Comparison of ENCODE assay signal across 37 cellular contexts in the genomic region with DNA sequence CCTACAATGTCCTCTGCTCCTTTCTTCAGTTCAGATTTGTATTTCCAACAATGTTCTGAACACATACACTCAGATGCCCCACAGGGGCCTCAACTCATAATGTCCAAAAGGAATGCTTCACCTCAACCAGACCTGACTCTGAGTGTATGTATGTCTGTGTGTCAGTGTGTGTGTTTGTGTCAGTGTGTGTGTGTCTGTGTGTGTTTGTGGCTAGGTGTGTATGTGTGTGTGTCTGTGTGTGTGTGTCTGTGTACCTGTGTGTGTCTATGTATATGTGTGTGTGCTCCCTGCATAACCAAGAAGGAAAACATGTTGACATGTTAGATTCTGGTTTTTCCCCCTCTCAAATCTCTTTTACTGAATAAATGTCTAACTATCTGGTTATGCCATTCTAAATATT.
"Had no signal": no experiment of that assay in that cellular context is flagged by ENCODE, and none has a peak within 500 bp of the region (broad histone marks: within the 10 kb centered on the region; RNA-seq: fewer than 3 reads in every experiment).

No MANE protein-coding gene starts in this region.

- H3K4me3 ChIP-seq: ascending aorta, cardiac muscle cell had no signal

- H3K9me3 Mint-ChIP-seq: activated B cell treated with CpG ODN at 0.5 μM for 24 hours; activated CD4-positive, alpha-beta memory T cell treated with anti-CD3 and anti-CD28 coated beads, Interleukin-2, amount 10 ng/mL, durations not matched to agents 7 days and 5 days; activated CD4-positive, alpha-beta T cell treated with anti-CD3 and anti-CD28 coated beads, Interleukin-2, amount 10 ng/mL, durations not matched to agents 24 days and 14 days; activated naive CD4-positive, alpha-beta T cell treated with anti-CD3 and anti-CD28 coated beads, Interleukin-2, amount 10 ng/mL, durations not matched to agents 7 days and 5 days; activated naive CD4-positive, alpha-beta T cell treated with anti-CD3 and anti-CD28 coated beads, Interleukin-2, amount 50 U/mL, for 24 hours; activated naive CD8-positive, alpha-beta T cell treated with anti-CD3 and anti-CD28 coated beads, Interleukin-2, amount 10 ng/mL, durations not matched to agents 7 days and 5 days; activated naive CD8-positive, alpha-beta T cell treated with anti-CD3 and anti-CD28 coated beads, Interleukin-2, amount 50 U/mL, for 24 hours; activated T-cell treated with anti-CD3 and anti-CD28 coated beads, Interleukin-2, amount 50 U/mL, for 24 hours; activated T-helper 2 cell treated with anti-CD3 and anti-CD28 coated beads, Interferon-gamma antibody, Interleukin-2, Interleukin-4, amounts not matched to agents 10 μg/mL and 5 μg/mL and 100 μg/mL, durations not matched to agents 14 hours and 24 hours and 36 hours; central memory CD8-positive, alpha-beta T cell; T-helper 1 cell treated with Interleukin-12 subunit alpha and Interleukin-12 subunit beta and Interleukin-4 antibody, amounts not matched to agents 30 μg/mL and 1 μg/mL, for 36 hours; T-helper 2 cell treated with Interferon-gamma antibody and Interleukin-4, amounts not matched to agents 5 μg/mL and 100 μg/mL, for 36 hours had no signal

- FAIRE-seq: bronchial epithelial cell, TTC549 had no signal

- H3K4me1 ChIP-seq: ascending aorta had no signal

- H3K27me3 ChIP-seq: ascending aorta, cardiac muscle cell had no signal

- H3K27me3 Mint-ChIP-seq: activated naive CD4-positive, alpha-beta T cell treated with anti-CD3 and anti-CD28 coated beads, Interleukin-2, amount 50 U/mL, for 24 hours; activated naive CD8-positive, alpha-beta T cell; brain had no signal

- H3K27ac Mint-ChIP-seq: activated B cell treated with CpG ODN at 0.5 μM for 24 hours; activated CD4-positive, alpha-beta memory T cell treated with anti-CD3 and anti-CD28 coated beads, Interleukin-2, amount 10 ng/mL, durations not matched to agents 7 days and 5 days; activated CD4-positive, alpha-beta T cell treated with anti-CD3 and anti-CD28 coated beads, Interleukin-2, amount 10 ng/mL, durations not matched to agents 24 days and 14 days; activated CD8-positive, alpha-beta memory T cell treated with anti-CD3 and anti-CD28 coated beads, Interleukin-2, amount 10 ng/mL, durations not matched to agents 7 days and 5 days; activated CD8-positive, alpha-beta T cell treated with anti-CD3 and anti-CD28 coated beads, Interleukin-2, amount 10 ng/mL, durations not matched to agents 7 days and 5 days; activated naive CD4-positive, alpha-beta T cell treated with anti-CD3 and anti-CD28 coated beads, Interleukin-2, amount 10 ng/mL, durations not matched to agents 7 days and 5 days; activated naive CD4-positive, alpha-beta T cell treated with anti-CD3 and anti-CD28 coated beads, Interleukin-2, amount 50 U/mL, for 24 hours; activated naive CD8-positive, alpha-beta T cell; activated naive CD8-positive, alpha-beta T cell treated with anti-CD3 and anti-CD28 coated beads, Interleukin-2, amount 10 ng/mL, durations not matched to agents 7 days and 5 days; activated naive CD8-positive, alpha-beta T cell treated with anti-CD3 and anti-CD28 coated beads, Interleukin-2, amount 50 U/mL, for 24 hours; activated T-cell treated with anti-CD3 and anti-CD28 coated beads, Interleukin-2, amount 50 U/mL, for 24 hours; activated T-helper 2 cell treated with anti-CD3 and anti-CD28 coated beads, Interferon-gamma antibody, Interleukin-2, Interleukin-4, amounts not matched to agents 10 μg/mL and 5 μg/mL and 100 μg/mL, durations not matched to agents 14 hours and 24 hours and 36 hours; brain; T-helper 1 cell treated with Interleukin-12 subunit alpha and Interleukin-12 subunit beta and Interleukin-4 antibody, amounts not matched to agents 30 μg/mL and 1 μg/mL, for 36 hours; T-helper 2 cell treated with Interferon-gamma antibody and Interleukin-4, amounts not matched to agents 5 μg/mL and 100 μg/mL, for 36 hours had no signal

- H3K36me3 Mint-ChIP-seq: activated CD8-positive, alpha-beta memory T cell treated with anti-CD3 and anti-CD28 coated beads, Interleukin-2, amount 10 ng/mL, durations not matched to agents 7 days and 5 days; activated naive CD4-positive, alpha-beta T cell treated with anti-CD3 and anti-CD28 coated beads, Interleukin-2, amount 10 ng/mL, durations not matched to agents 7 days and 5 days; activated naive CD4-positive, alpha-beta T cell treated with anti-CD3 and anti-CD28 coated beads, Interleukin-2, amount 50 U/mL, for 24 hours; activated naive CD8-positive, alpha-beta T cell treated with anti-CD3 and anti-CD28 coated beads, Interleukin-2, amount 10 ng/mL, durations not matched to agents 7 days and 5 days; brain had no signal

- H3K9me3 ChIP-seq: ascending aorta had no signal

- H3K4me3 Mint-ChIP-seq: activated B cell treated with CpG ODN at 0.5 μM for 24 hours; activated CD4-positive, alpha-beta memory T cell treated with anti-CD3 and anti-CD28 coated beads, Interleukin-2, amount 10 ng/mL, durations not matched to agents 7 days and 5 days; activated CD4-positive, alpha-beta T cell treated with anti-CD3 and anti-CD28 coated beads, Interleukin-2, amount 10 ng/mL, durations not matched to agents 24 days and 14 days; activated CD8-positive, alpha-beta memory T cell treated with anti-CD3 and anti-CD28 coated beads, Interleukin-2, amount 10 ng/mL, durations not matched to agents 7 days and 5 days; activated CD8-positive, alpha-beta T cell treated with anti-CD3 and anti-CD28 coated beads, Interleukin-2, amount 10 ng/mL, durations not matched to agents 7 days and 5 days; activated naive CD4-positive, alpha-beta T cell treated with anti-CD3 and anti-CD28 coated beads, Interleukin-2, amount 10 ng/mL, durations not matched to agents 7 days and 5 days; activated naive CD4-positive, alpha-beta T cell treated with anti-CD3 and anti-CD28 coated beads, Interleukin-2, amount 50 U/mL, for 24 hours; activated naive CD8-positive, alpha-beta T cell; activated naive CD8-positive, alpha-beta T cell treated with anti-CD3 and anti-CD28 coated beads, Interleukin-2, amount 10 ng/mL, durations not matched to agents 7 days and 5 days; activated naive CD8-positive, alpha-beta T cell treated with anti-CD3 and anti-CD28 coated beads, Interleukin-2, amount 50 U/mL, for 24 hours; activated T-cell treated with anti-CD3 and anti-CD28 coated beads, Interleukin-2, amount 50 U/mL, for 24 hours; brain; central memory CD8-positive, alpha-beta T cell; T-helper 1 cell treated with Interleukin-12 subunit alpha and Interleukin-12 subunit beta and Interleukin-4 antibody, amounts not matched to agents 30 μg/mL and 1 μg/mL, for 36 hours; T-helper 2 cell treated with Interferon-gamma antibody and Interleukin-4, amounts not matched to agents 5 μg/mL and 100 μg/mL, for 36 hours had no signal

- H3K36me3 ChIP-seq: ascending aorta, cardiac muscle cell had no signal

- H3K4me1 Mint-ChIP-seq: activated B cell treated with CpG ODN at 0.5 μM for 24 hours; activated CD4-positive, alpha-beta memory T cell treated with anti-CD3 and anti-CD28 coated beads, Interleukin-2, amount 10 ng/mL, durations not matched to agents 7 days and 5 days; activated CD4-positive, alpha-beta T cell treated with anti-CD3 and anti-CD28 coated beads, Interleukin-2, amount 10 ng/mL, durations not matched to agents 24 days and 14 days; activated CD8-positive, alpha-beta memory T cell treated with anti-CD3 and anti-CD28 coated beads, Interleukin-2, amount 10 ng/mL, durations not matched to agents 7 days and 5 days; activated naive CD4-positive, alpha-beta T cell treated with anti-CD3 and anti-CD28 coated beads, Interleukin-2, amount 10 ng/mL, durations not matched to agents 7 days and 5 days; activated naive CD4-positive, alpha-beta T cell treated with anti-CD3 and anti-CD28 coated beads, Interleukin-2, amount 50 U/mL, for 24 hours; activated naive CD8-positive, alpha-beta T cell treated with anti-CD3 and anti-CD28 coated beads, Interleukin-2, amount 10 ng/mL, durations not matched to agents 7 days and 5 days; central memory CD8-positive, alpha-beta T cell had no signal

- H3K27ac ChIP-seq: ascending aorta, cardiac muscle cell, VCaP had no signal

- DNase-seq: activated B cell treated with CpG ODN at 0.5 μM for 24 hours; activated CD4-positive, alpha-beta memory T cell treated with anti-CD3 and anti-CD28 coated beads, Interleukin-2, amount 10 ng/mL, durations not matched to agents 7 days and 5 days; activated CD4-positive, alpha-beta T cell treated with anti-CD3 and anti-CD28 coated beads for 4 hours; activated CD4-positive, alpha-beta T cell treated with anti-CD3 and anti-CD28 coated beads, Interleukin-2, amount 10 ng/mL, durations not matched to agents 24 days and 14 days; activated CD4-positive, alpha-beta T cell treated with anti-CD3 and anti-CD28 coated beads, Interleukin-2, amount 50 U/mL, for 1 hour; activated CD4-positive, alpha-beta T cell treated with anti-CD3 and anti-CD28 coated beads, Interleukin-2, amount 50 U/mL, for 4 hours; activated CD4-positive, CD25-positive, alpha-beta regulatory T cell treated with anti-CD3 and anti-CD28 coated beads, Interleukin-2, amount 50 U/mL, for 72 hours; activated CD8-positive, alpha-beta memory T cell treated with anti-CD3 and anti-CD28 coated beads for 24 hours; activated CD8-positive, alpha-beta memory T cell treated with anti-CD3 and anti-CD28 coated beads, Interleukin-2, amount 10 ng/mL, durations not matched to agents 7 days and 5 days; activated CD8-positive, alpha-beta memory T cell treated with anti-CD3 and anti-CD28 coated beads, Interleukin-2, amount 50 U/mL, for 48 hours; activated CD8-positive, alpha-beta T cell treated with anti-CD3 and anti-CD28 coated beads, Interleukin-2, amount 10 ng/mL, durations not matched to agents 7 days and 5 days; activated effector memory CD4-positive, alpha-beta T cell treated with Interleukin-2 at 50 U/mL for 16 hours; activated gamma-delta T cell; activated naive CD4-positive, alpha-beta T cell treated with anti-CD3 and anti-CD28 coated beads, Interleukin-2, amount 10 ng/mL, durations not matched to agents 7 days and 5 days; activated naive CD4-positive, alpha-beta T cell treated with Interleukin-2 at 50 U/mL for 16 hours; activated naive CD8-positive, alpha-beta T cell treated with anti-CD3 and anti-CD28 coated beads, Interleukin-2, amount 10 ng/mL, durations not matched to agents 7 days and 5 days; activated naive CD8-positive, alpha-beta T cell treated with anti-CD3 and anti-CD28 coated beads, Interleukin-2, amount 50 U/mL, for 24 hours; activated T-cell treated with anti-CD3 and anti-CD28 coated beads, Interleukin-2, amount 50 U/mL, for 24 hours; activated T-cell treated with anti-CD3 and anti-CD28 coated beads, Interleukin-2, amount 50 U/mL, for 48 hours; amygdala; anterior cingulate cortex; caudate nucleus; cerebellar nuclear complex; T-helper 2 cell; T-helper 9 cell had no signal

- ATAC-seq: activated CD8-positive, alpha-beta memory T cell treated with anti-CD3 and anti-CD28 coated beads, Interleukin-2, amount 10 ng/mL, durations not matched to agents 7 days and 5 days; activated CD8-positive, alpha-beta T cell treated with anti-CD3 and anti-CD28 coated beads, Interleukin-2, amount 10 ng/mL, durations not matched to agents 7 days and 5 days; activated naive CD8-positive, alpha-beta T cell treated with anti-CD3 and anti-CD28 coated beads, Interleukin-2, amount 50 U/mL, for 24 hours had no signal
